In the genomic region with DNA sequence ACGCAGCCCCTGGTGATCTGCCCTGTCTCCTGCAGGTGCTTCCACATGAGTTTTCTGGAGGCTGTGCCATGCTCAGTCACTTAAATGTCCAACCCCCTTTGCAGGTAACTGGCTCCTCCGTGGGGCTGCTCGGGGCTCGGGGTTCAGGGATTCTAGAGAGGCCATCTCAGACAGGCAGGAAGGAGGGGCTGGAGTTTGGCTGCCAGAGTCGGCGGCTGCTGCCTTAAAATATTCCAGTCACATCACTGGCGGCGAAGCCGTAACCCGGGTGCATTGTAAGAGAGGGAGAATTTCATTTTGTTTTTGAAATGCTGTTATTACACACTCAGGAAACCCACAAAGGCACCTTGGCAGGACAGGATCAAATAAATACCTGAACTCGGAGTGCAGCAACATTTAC, we compare ENCODE assay signal across 23 cellular contexts.
"Had no signal": no experiment of that assay in that cellular context is flagged by ENCODE, and none has a peak within 500 bp of the region (broad histone marks: within the 10 kb centered on the region; RNA-seq: fewer than 3 reads in every experiment).

No MANE protein-coding gene starts in this region.

- H3K27me3 ChIP-seq: cardiac muscle cell, gastrocnemius medialis, left lung, right atrium auricular region, sigmoid colon, testis, tibial nerve had no signal

- H3K9me3 ChIP-seq: gastrocnemius medialis, testis had no signal

- H3K9me3 Mint-ChIP-seq: immature natural killer cell had no signal

- H3K4me3 ChIP-seq: cardiac muscle cell, dorsolateral prefrontal cortex, gastrocnemius medialis, left lung, lower lobe of right lung, psoas muscle, right atrium auricular region, sigmoid colon, skin epidermis, testis, tibial nerve had no signal

- ATAC-seq: esophagus mucosa; gastrocnemius medialis; left lung; lower lobe of right lung; psoas muscle; stimulated activated naive B cell treated with anti-CD40 and anti-IgM and Interleukin-4, amounts not matched to agents 10 μg/mL and 1 μg/mL and 100 μg/mL, for 72 hours; stimulated activated naive CD8-positive, alpha-beta T cell treated with anti-CD3 and anti-CD28 coated beads, Interleukin-15, amount 100 ng/mL, for 72 hours had no signal

- DNase-seq: cortex of kidney; effector CD8-positive, alpha-beta T cell; gastrocnemius medialis; glutamatergic neuron; immature natural killer cell; left lung; lower lobe of right lung; mesenchymal stem cell; naive thymus-derived CD4-positive, alpha-beta T cell; psoas muscle; sigmoid colon; stimulated activated CD4-positive, alpha-beta T cell treated with anti-CD3 and anti-CD28 coated beads, Interleukin-2, amount 100 ng/mL, for 24 hours; stimulated activated CD4-positive, alpha-beta T cell treated with anti-CD3 and anti-CD28 coated beads, Interleukin-4, amount 100 ng/mL, for 4 hours; stimulated activated naive B cell treated with anti-CD40 and anti-IgM and Interleukin-4, amounts not matched to agents 10 μg/mL and 1 μg/mL and 100 μg/mL, for 72 hours; stimulated activated naive CD8-positive, alpha-beta T cell treated with anti-CD3 and anti-CD28 coated beads, Interleukin-15, amount 100 ng/mL, for 72 hours; testis had no signal

- H3K27ac ChIP-seq: cardiac muscle cell, dorsolateral prefrontal cortex, gastrocnemius medialis, left lung, lower lobe of right lung, parathyroid adenoma, psoas muscle, right atrium auricular region, sigmoid colon, skin epidermis, testis, tibial nerve had no signal

- H3K9ac ChIP-seq: parathyroid adenoma had no signal

- H2AFZ ChIP-seq: parathyroid adenoma had no signal

- H3K79me2 ChIP-seq: parathyroid adenoma had no signal

- H3K27ac Mint-ChIP-seq: immature natural killer cell; naive thymus-derived CD4-positive, alpha-beta T cell; stimulated activated naive B cell treated with anti-CD40 and anti-IgM and Interleukin-4, amounts not matched to agents 10 μg/mL and 1 μg/mL and 100 μg/mL, for 72 hours; stimulated activated naive CD8-positive, alpha-beta T cell treated with anti-CD3 and anti-CD28 coated beads, Interleukin-15, amount 100 ng/mL, for 72 hours had no signal

- H3K4me3 Mint-ChIP-seq: immature natural killer cell; naive thymus-derived CD4-positive, alpha-beta T cell; stimulated activated naive B cell treated with anti-CD40 and anti-IgM and Interleukin-4, amounts not matched to agents 10 μg/mL and 1 μg/mL and 100 μg/mL, for 72 hours; stimulated activated naive CD8-positive, alpha-beta T cell treated with anti-CD3 and anti-CD28 coated beads, Interleukin-15, amount 100 ng/mL, for 72 hours had no signal

- H3K36me3 ChIP-seq: cardiac muscle cell, gastrocnemius medialis, left lung, lower lobe of right lung, right atrium auricular region, sigmoid colon, tibial nerve had no signal

- H3K4me1 Mint-ChIP-seq: immature natural killer cell; naive thymus-derived CD4-positive, alpha-beta T cell; stimulated activated naive B cell treated with anti-CD40 and anti-IgM and Interleukin-4, amounts not matched to agents 10 μg/mL and 1 μg/mL and 100 μg/mL, for 72 hours had no signal

- H3K4me1 ChIP-seq: gastrocnemius medialis, left lung, lower lobe of right lung, parathyroid adenoma, psoas muscle, right atrium auricular region, sigmoid colon, testis, tibial nerve had no signal
